ENCODE assay signal across 14 cellular contexts in the genomic region with DNA sequence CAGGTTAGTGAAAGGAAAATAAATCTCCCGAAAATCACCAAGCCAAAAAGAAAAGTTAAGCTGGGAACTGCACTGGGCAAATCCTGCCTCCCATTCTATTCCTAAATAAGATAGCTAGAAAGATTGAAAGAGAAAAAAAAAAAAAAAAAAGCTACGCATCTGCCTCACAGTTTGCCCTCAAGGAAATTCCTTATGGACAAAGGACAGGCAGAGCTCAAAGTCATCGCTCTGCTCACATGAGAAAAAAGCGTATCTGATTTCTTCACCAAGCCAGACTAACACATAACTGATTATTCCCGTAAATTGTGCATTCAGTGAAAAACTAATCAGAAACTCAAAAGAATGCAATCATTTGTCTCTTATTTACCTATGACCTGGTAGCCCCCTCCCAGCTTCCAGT.
"Had no signal": no experiment of that assay in that cellular context is flagged by ENCODE, and none has a peak within 500 bp of the region (broad histone marks: within the 10 kb centered on the region; RNA-seq: fewer than 3 reads in every experiment).

No MANE protein-coding gene starts in this region.

- H3K27ac ChIP-seq: coronary artery, epithelial cell of prostate, heart left ventricle, parathyroid adenoma, tibial artery had no signal

- H3K9me3 ChIP-seq: heart left ventricle, tibial artery had no signal

- DNase-seq: activated CD4-positive, alpha-beta T cell treated with anti-CD3 and anti-CD28 coated beads for 4 hours; activated CD8-positive, alpha-beta memory T cell treated with anti-CD3 and anti-CD28 coated beads for 24 hours; activated naive CD4-positive, alpha-beta T cell treated with Interleukin-2 at 50 U/mL for 16 hours; amniotic stem cell; central memory CD4-positive, alpha-beta T cell; effector CD4-positive, alpha-beta T cell; heart left ventricle; stimulated activated CD4-positive, alpha-beta T cell treated with anti-CD3 and anti-CD28 coated beads, Interleukin-12 subunit alpha, Interleukin-12 subunit beta, amount 100 ng/mL, for 4 hours; T-helper 2 cell; tibial artery had no signal

- H3K27me3 ChIP-seq: heart left ventricle, tibial artery had no signal

- H3K36me3 Mint-ChIP-seq: stimulated activated effector memory CD8-positive, alpha-beta T cell treated with anti-CD3 and anti-CD28 coated beads, Interleukin-12 subunit alpha, Interleukin-12 subunit beta, amount 100 ng/mL, for 72 hours had no signal

- ATAC-seq: heart left ventricle; stimulated activated effector memory CD8-positive, alpha-beta T cell treated with anti-CD3 and anti-CD28 coated beads, Interleukin-12 subunit alpha, Interleukin-12 subunit beta, amount 100 ng/mL, for 72 hours had no signal

- H3K27ac Mint-ChIP-seq: stimulated activated effector memory CD8-positive, alpha-beta T cell treated with anti-CD3 and anti-CD28 coated beads, Interleukin-12 subunit alpha, Interleukin-12 subunit beta, amount 100 ng/mL, for 72 hours had no signal

- H3K4me3 ChIP-seq: coronary artery, heart left ventricle, tibial artery had no signal

- H3K4me1 ChIP-seq: heart left ventricle, parathyroid adenoma had no signal

- H3K4me3 Mint-ChIP-seq: stimulated activated effector memory CD8-positive, alpha-beta T cell treated with anti-CD3 and anti-CD28 coated beads, Interleukin-12 subunit alpha, Interleukin-12 subunit beta, amount 100 ng/mL, for 72 hours had no signal

- H3K9me3 Mint-ChIP-seq: stimulated activated effector memory CD8-positive, alpha-beta T cell treated with anti-CD3 and anti-CD28 coated beads, Interleukin-12 subunit alpha, Interleukin-12 subunit beta, amount 100 ng/mL, for 72 hours had no signal
